ENCODE assay signal across 17 cellular contexts in genomic region chr13:113423225-113424170, GRCh38. TPM values are rescaled to one million over a fixed set of nuclear protein-coding genes. Genes with fewer than 3 reads are reported as not detected.
"Had no signal": no experiment of that assay in that cellular context is flagged by ENCODE, and none has a peak within 500 bp of the region (broad histone marks: within the 10 kb centered on the region; RNA-seq: fewer than 3 reads in every experiment).

No MANE protein-coding gene starts in this region.

- H3K27ac Mint-ChIP-seq: activated CD4-positive, alpha-beta T cell treated with anti-CD3 and anti-CD28 coated beads, Interleukin-2, amount 10 ng/mL, durations not matched to agents 7 days and 5 days; activated naive CD8-positive, alpha-beta T cell treated with anti-CD3 and anti-CD28 coated beads, Interleukin-2, amount 10 ng/mL, durations not matched to agents 7 days and 5 days; effector memory CD8-positive, alpha-beta T cell; mesothelial cell of epicardium; stimulated activated naive CD8-positive, alpha-beta T cell treated with anti-CD3 and anti-CD28 coated beads, Interleukin-15, amount 100 ng/mL, for 72 hours; T-helper 2 cell treated with Interferon-gamma antibody and Interleukin-4, amounts not matched to agents 5 μg/mL and 100 μg/mL, for 36 hours had no signal

- H3K27me3 Mint-ChIP-seq: activated CD4-positive, alpha-beta T cell treated with anti-CD3 and anti-CD28 coated beads, Interleukin-2, amount 10 ng/mL, durations not matched to agents 7 days and 5 days had no signal

- H3K27me3 ChIP-seq: heart right ventricle, neutrophil, right atrium auricular region had no signal

- ATAC-seq: effector memory CD8-positive, alpha-beta T cell; left colon; stimulated activated naive CD8-positive, alpha-beta T cell treated with anti-CD3 and anti-CD28 coated beads, Interleukin-15, amount 100 ng/mL, for 72 hours had no signal

- H3K27ac ChIP-seq: epithelial cell of prostate, heart right ventricle, neutrophil, right atrium auricular region, thoracic aorta had no signal

- H3K4me1 ChIP-seq: heart right ventricle, right atrium auricular region had no signal

- H3K4me1 Mint-ChIP-seq: activated CD4-positive, alpha-beta T cell treated with anti-CD3 and anti-CD28 coated beads, Interleukin-2, amount 10 ng/mL, durations not matched to agents 7 days and 5 days; activated naive CD8-positive, alpha-beta T cell treated with anti-CD3 and anti-CD28 coated beads, Interleukin-2, amount 10 ng/mL, durations not matched to agents 7 days and 5 days; stimulated activated naive CD8-positive, alpha-beta T cell treated with anti-CD3 and anti-CD28 coated beads, Interleukin-15, amount 100 ng/mL, for 72 hours had no signal

- DNase-seq: activated CD4-positive, alpha-beta T cell treated with anti-CD3 and anti-CD28 coated beads, Interleukin-2, amount 10 ng/mL, durations not matched to agents 7 days and 5 days; activated CD8-positive, alpha-beta memory T cell treated with anti-CD3 and anti-CD28 coated beads for 24 hours; activated gamma-delta T cell treated with Interleukin-2 at 50 U/mL for 16 hours; activated naive CD8-positive, alpha-beta T cell treated with anti-CD3 and anti-CD28 coated beads, Interleukin-2, amount 10 ng/mL, durations not matched to agents 7 days and 5 days; effector memory CD8-positive, alpha-beta T cell; heart right ventricle; left colon; stimulated activated naive CD8-positive, alpha-beta T cell treated with anti-CD3 and anti-CD28 coated beads, Interleukin-15, amount 100 ng/mL, for 72 hours had no signal

- H3K36me3 Mint-ChIP-seq: activated naive CD8-positive, alpha-beta T cell treated with anti-CD3 and anti-CD28 coated beads, Interleukin-2, amount 10 ng/mL, durations not matched to agents 7 days and 5 days had no signal

- H3K9me3 ChIP-seq: heart right ventricle, neutrophil, right atrium auricular region, thoracic aorta had no signal

- H3K4me3 ChIP-seq: heart right ventricle, lung, right atrium auricular region, smooth muscle cell, thoracic aorta had no signal

- H3K4me3 Mint-ChIP-seq: activated CD4-positive, alpha-beta T cell treated with anti-CD3 and anti-CD28 coated beads, Interleukin-2, amount 10 ng/mL, durations not matched to agents 7 days and 5 days; activated naive CD8-positive, alpha-beta T cell treated with anti-CD3 and anti-CD28 coated beads, Interleukin-2, amount 10 ng/mL, durations not matched to agents 7 days and 5 days; brain; effector memory CD8-positive, alpha-beta T cell; mesothelial cell of epicardium; stimulated activated naive CD8-positive, alpha-beta T cell treated with anti-CD3 and anti-CD28 coated beads, Interleukin-15, amount 100 ng/mL, for 72 hours; T-helper 2 cell treated with Interferon-gamma antibody and Interleukin-4, amounts not matched to agents 5 μg/mL and 100 μg/mL, for 36 hours had no signal

- H3K36me3 ChIP-seq: neutrophil, thoracic aorta had no signal

- H3K4me2 ChIP-seq: smooth muscle cell had no signal

- H3K9me3 Mint-ChIP-seq: activated CD4-positive, alpha-beta T cell treated with anti-CD3 and anti-CD28 coated beads, Interleukin-2, amount 10 ng/mL, durations not matched to agents 7 days and 5 days; activated naive CD8-positive, alpha-beta T cell treated with anti-CD3 and anti-CD28 coated beads, Interleukin-2, amount 10 ng/mL, durations not matched to agents 7 days and 5 days; brain; effector memory CD8-positive, alpha-beta T cell; mesothelial cell of epicardium; stimulated activated naive CD8-positive, alpha-beta T cell treated with anti-CD3 and anti-CD28 coated beads, Interleukin-15, amount 100 ng/mL, for 72 hours; T-helper 2 cell treated with Interferon-gamma antibody and Interleukin-4, amounts not matched to agents 5 μg/mL and 100 μg/mL, for 36 hours had no signal

RNA-seq across cellular contexts. Expression of gene GRTP1, which starts 59.6 kb away (rescaled TPM):
- total RNA-seq: activated naive CD8-positive, alpha-beta T cell treated with anti-CD3 and anti-CD28 coated beads, Interleukin-2, amount 10 ng/mL, durations not matched to agents 7 days and 5 days had no signal
